Comparison of ENCODE assay signal across 8 cellular contexts in genomic region chr2:29314816-29315571, GRCh38.
DNase-seq lines count a peak whose midpoint lies in the region; ATAC-seq and TF ChIP-seq lines count a peak whose summit lies in the region.

No MANE protein-coding gene starts in this region.

- no peak for TF ChIP-seq POLR2A in suprapubic skin (IDR thresholded peaks at IDR 0.05)

- DNase-seq in left ventricle myocardium superior, result peak; percentile 44
- DNase-seq in Right ventricle myocardium inferior (ENCODE audit: missing footprints), result no peak
- DNase-seq in T-cell, result peak; percentile 13 to 62 (median 45)
- peak in 31 of 58 donors; percentile 2 to 49 (median 18) for DNase-seq in anterior cingulate cortex (lab: John Stamatoyannopoulos, UW)
- DNase-seq in suprapubic skin (ENCODE audit: low spot score in 2 of 2), result no peak
- no peak for DNase-seq in NCI-H2171 treated with DMSO at 0.1 percent for 48 hours (lab: John Stamatoyannopoulos, UW)

- H3K36me3 ChIP-seq in suprapubic skin, result no peaks in the 10 kb centered on the region

- H3K9me3 Mint-ChIP-seq in T-cell (no peaks in the 10 kb centered on the region), nephron (no peaks in the 10 kb centered on the region)

- H3K27ac ChIP-seq in suprapubic skin, result peak overlapping the region; percentile 27

- ATAC-seq in left ventricle myocardium superior (peak; percentile 25), Right ventricle myocardium inferior (no peak), HG03108 (IDR thresholded peaks at IDR 0.05; ENCODE audit: unreplicated experiment) (peak; percentile 70), T-cell (replicated peaks in 1 of 4) (peak; percentile 83 to 90 (median 88))

- POLR2A ChIA-PET in T-cell (lab: Charles Lee), result interaction anchor here in 1 of 2 donors (0.7 to 0.8 kb wide), 2 partner anchors 17 to 518 kb away, joined by 4 read pairs; no protein-coding TSS in a partner anchor

- H3K4me3 Mint-ChIP-seq in T-cell (peak overlapping the region; percentile 64 to 72 (median 70)), nephron (no peak overlapping the region)

- peaks cover 23% of the 10 kb centered on the region for H3K4me1 ChIP-seq in suprapubic skin

- H3K4me3 ChIP-seq in suprapubic skin, result peak overlapping the region; percentile 32

- TF ChIP-seq EP300 in suprapubic skin (IDR thresholded peaks at IDR 0.05), result no peak

- H3K27me3 Mint-ChIP-seq in T-cell, result peaks cover 26 to 29% of the 10 kb centered on the region in 2 donors
- H3K27me3 Mint-ChIP-seq in nephron (ENCODE audit: low read depth), result peaks cover 53% of the 10 kb centered on the region

- peaks cover 5% of the 10 kb centered on the region for H3K27me3 ChIP-seq in suprapubic skin

- TF ChIP-seq CTCF in nephron (IDR thresholded peaks at IDR 0.05; ENCODE audit: unreplicated experiment in 3 of 3), result peak in 2 of 3 experiments; percentile 24 to 27
- TF ChIP-seq CTCF in suprapubic skin (IDR thresholded peaks at IDR 0.05), result peak in 1 of 2 donors; percentile 32

- CTCF ChIA-PET in T-cell (lab: Charles Lee), result no interaction called here

- H3K4me1 Mint-ChIP-seq in T-cell (peaks cover 30 to 31% (median 30%) of the 10 kb centered on the region in 3 donors), nephron (peaks cover 11% of the 10 kb centered on the region)

- H3K27ac Mint-ChIP-seq in T-cell, result peak overlapping the region; percentile 41 to 61
- H3K27ac Mint-ChIP-seq in nephron, result peak overlapping the region in 1 of 3 experiments; percentile 58

- H3K36me3 Mint-ChIP-seq in T-cell, result no peaks in the 10 kb centered on the region
- H3K36me3 Mint-ChIP-seq in nephron (ENCODE audit: low read depth), result no peaks in the 10 kb centered on the region

- intact Hi-C loops in left ventricle myocardium superior (cut with micrococcal nuclease) (no loop called here), Right ventricle myocardium inferior (cut with DNase I) (no loop called here)

- WGBS in suprapubic skin, result 17% methylated on average over 18 of the region's 18 CpGs

- H3K9me3 ChIP-seq in suprapubic skin, result no peaks in the 10 kb centered on the region

Comparison
In these comparisons a context has a peak if more than half of its experiments do, and no peak if none do; other contexts are left out.
1. DNase-seq: peak in left ventricle myocardium superior (single experiment), T-cell (34 of 34) and anterior cingulate cortex (31 of 58); none in Right ventricle myocardium inferior (single experiment), suprapubic skin (0 of 2) and NCI-H2171 treated with DMSO at 0.1 percent for 48 hours (single experiment).
2. H3K4me3 Mint-ChIP-seq: peak in T-cell (3 of 3); none in nephron (0 of 3).